ENCODE assay signal across 17 cellular contexts in genomic region chr16:30438835-30439234, GRCh38. TPM values are rescaled to one million over a fixed set of nuclear protein-coding genes. Genes with fewer than 3 reads are reported as not detected.
A peak's percentile ranks its signal among the peaks of the same experiment; 100 is the strongest.
DNase-seq lines count a peak whose midpoint lies in the region; ATAC-seq and TF ChIP-seq lines count a peak whose summit lies in the region.
"Had no signal": no experiment of that assay in that cellular context is flagged by ENCODE, and none has a peak within 500 bp of the region (broad histone marks: within the 10 kb centered on the region; RNA-seq: fewer than 3 reads in every experiment).

No MANE protein-coding gene starts in this region.

- no peaks in the 10 kb centered on the region for H3K9me3 Mint-ChIP-seq in stimulated activated effector memory CD8-positive, alpha-beta T cell treated with anti-CD3 and anti-CD28 coated beads, Interleukin-12 subunit alpha, Interleukin-12 subunit beta, amount 100 ng/mL, for 72 hours
- H3K9me3 Mint-ChIP-seq: CD14-positive monocyte; CD8-positive, alpha-beta T cell; HFFc6 had no signal

- H3K27ac ChIP-seq in DOHH2 (ENCODE audit: low read depth, low read length) (no peak overlapping the region), VCaP (peak overlapping the region; percentile 71), body of pancreas (no peak overlapping the region)

- no peaks in the 10 kb centered on the region for H3K27me3 ChIP-seq in DOHH2 (ENCODE audit: control insufficient read depth, low read length)
- no peaks in the 10 kb centered on the region for H3K27me3 ChIP-seq in body of pancreas
- H3K27me3 ChIP-seq: BE2C had no signal

- H3K27ac Mint-ChIP-seq in stimulated activated effector memory CD8-positive, alpha-beta T cell treated with anti-CD3 and anti-CD28 coated beads, Interleukin-12 subunit alpha, Interleukin-12 subunit beta, amount 100 ng/mL, for 72 hours = peak overlapping the region; percentile 41
- H3K27ac Mint-ChIP-seq: CD8-positive, alpha-beta T cell; HFFc6 had no signal

- TF ChIP-seq POLR2A in body of pancreas (IDR thresholded peaks at IDR 0.05) = no peak

- peaks cover 15% of the 10 kb centered on the region for H3K36me3 ChIP-seq in DOHH2 (ENCODE audit: control insufficient read depth, low read length)
- no peaks in the 10 kb centered on the region for H3K36me3 ChIP-seq in body of pancreas (replicated peaks in 1 of 2; ENCODE audit: insufficient read depth in 1 of 2, low read depth in 2 of 2)

- H3K4me1 Mint-ChIP-seq in stimulated activated effector memory CD8-positive, alpha-beta T cell treated with anti-CD3 and anti-CD28 coated beads, Interleukin-12 subunit alpha, Interleukin-12 subunit beta, amount 100 ng/mL, for 72 hours = peaks cover 40% of the 10 kb centered on the region

- H3K9me2 ChIP-seq in DOHH2 (replicated peaks; ENCODE audit: control insufficient read depth, low read length) = no peaks in the 10 kb centered on the region

- peaks cover 17% of the 10 kb centered on the region for H3K79me2 ChIP-seq in DOHH2 (ENCODE audit: control insufficient read depth, low read length)

- ATAC-seq in stimulated activated effector memory CD8-positive, alpha-beta T cell treated with anti-CD3 and anti-CD28 coated beads, Interleukin-12 subunit alpha, Interleukin-12 subunit beta, amount 100 ng/mL, for 72 hours = no peak
- ATAC-seq in body of pancreas = no peak
- ATAC-seq: CD8-positive, alpha-beta T cell; K562 had no signal

- DNase-seq in stimulated activated effector memory CD8-positive, alpha-beta T cell treated with anti-CD3 and anti-CD28 coated beads, Interleukin-12 subunit alpha, Interleukin-12 subunit beta, amount 100 ng/mL, for 72 hours (ENCODE audit: low spot score in 2 of 2) = no peak
- no peak for DNase-seq in activated CD8-positive, alpha-beta memory T cell treated with anti-CD3 and anti-CD28 coated beads, Interleukin-2, amount 50 U/mL, for 48 hours
- DNase-seq in SK-N-DZ (ENCODE audit: low spot score) (no peak), body of pancreas (no peak)
- DNase-seq: BE2C; CD8-positive, alpha-beta T cell; COR-L47; DMS153; DMS79 treated with DMSO at 0.1 percent for 48 hours; GDM1; HCEC 1CT; HFFc6 had no signal

- WGBS in body of pancreas, 2 donors = 87% methylated on average over 5 of the region's 5 CpGs

- H3K9me3 ChIP-seq in DOHH2 (ENCODE audit: control insufficient read depth, insufficient read depth, low read length) = no peaks in the 10 kb centered on the region
- no peaks in the 10 kb centered on the region for H3K9me3 ChIP-seq in body of pancreas
- H3K9me3 ChIP-seq: BE2C had no signal

- peaks cover 37% of the 10 kb centered on the region for H3K4me1 ChIP-seq in DOHH2 (ENCODE audit: control insufficient read depth, low read length)
- H3K4me1 ChIP-seq in body of pancreas = peaks cover 19% of the 10 kb centered on the region
- H3K4me1 ChIP-seq: BE2C had no signal

- peaks cover 8% of the 10 kb centered on the region; the same call in 1 of the 2 replicates for H4K20me1 ChIP-seq in DOHH2 (ENCODE audit: control insufficient read depth, insufficient read depth, low read depth, low read length)

- H3K36me3 Mint-ChIP-seq in stimulated activated effector memory CD8-positive, alpha-beta T cell treated with anti-CD3 and anti-CD28 coated beads, Interleukin-12 subunit alpha, Interleukin-12 subunit beta, amount 100 ng/mL, for 72 hours = peaks cover 23% of the 10 kb centered on the region

- H3F3A ChIP-seq in DOHH2 (ENCODE audit: control insufficient read depth, insufficient read depth) = peaks cover 22% of the 10 kb centered on the region

- peak overlapping the region; percentile 51; the same call in 1 of the 2 replicates for H3K4me3 ChIP-seq in DOHH2 (ENCODE audit: low read length)
- H3K4me3 ChIP-seq in body of pancreas = no peak overlapping the region
- H3K4me3 ChIP-seq: K562 had no signal

- H3K4me3 Mint-ChIP-seq in stimulated activated effector memory CD8-positive, alpha-beta T cell treated with anti-CD3 and anti-CD28 coated beads, Interleukin-12 subunit alpha, Interleukin-12 subunit beta, amount 100 ng/mL, for 72 hours = no peak overlapping the region
- H3K4me3 Mint-ChIP-seq: CD14-positive monocyte; CD8-positive, alpha-beta T cell; HFFc6 had no signal

- peak overlapping the region; percentile 66; the same call in 1 of the 2 replicates for H3K4me2 ChIP-seq in DOHH2 (ENCODE audit: low read length)

- no peak for TF ChIP-seq CTCF in DOHH2 (IDR thresholded peaks at IDR 0.05; ENCODE audit: low read depth, low read length, poor library complexity, severe bottlenecking)
- no peak for TF ChIP-seq CTCF in VCaP (conservative IDR thresholded peaks at IDR 0.05)
- TF ChIP-seq CTCF in body of pancreas (IDR thresholded peaks at IDR 0.05) = no peak

- intact Hi-C loops in body of pancreas (cut with DNase I) = no loop called here

RNA-seq across cellular contexts. Expression of gene SEPHS2, which starts 6.8 kb away (rescaled TPM):
- polyA plus RNA-seq in SK-N-DZ (2014; cell fraction: cytosol; rRNA removed) = 4.0 and 5.0 TPM in 2 replicates
- 1.1 and 8.8 TPM in 2 replicates for polyA plus RNA-seq in SK-N-DZ (2014; cell fraction: nucleus; rRNA removed)
- total RNA-seq in body of pancreas = 10 to 100 TPM; 28.0 to 29.6 TPM

RNA-seq across cellular contexts. Expression of gene DCTPP1, which starts 9.0 kb away (rescaled TPM):
- 128 and 179 TPM in 2 replicates for polyA plus RNA-seq in SK-N-DZ (2014; cell fraction: cytosol; rRNA removed)
- polyA plus RNA-seq in SK-N-DZ (2014; cell fraction: nucleus; rRNA removed) = 78.1 and 78.2 TPM in 2 replicates
- 10 to 100 TPM in 1 of 2 donors, 1 to 10 TPM in 1; 3.3 to 15.0 TPM for total RNA-seq in body of pancreas

RNA-seq across cellular contexts. Expression of gene ZNF771, which starts 31.4 kb away (rescaled TPM):
- polyA plus RNA-seq in SK-N-DZ (2014; cell fraction: cytosol; rRNA removed) = 27.7 and 40.1 TPM in 2 replicates
- 21.8 and 34.0 TPM in 2 replicates for polyA plus RNA-seq in SK-N-DZ (2014; cell fraction: nucleus; rRNA removed)
- total RNA-seq in body of pancreas = 10 to 100 TPM; 16.6 to 18.8 TPM

RNA-seq across cellular contexts. Expression of gene ITGAL, which starts 33.7 kb away (rescaled TPM):
- not detected in 2 replicates for polyA plus RNA-seq in SK-N-DZ (2014; cell fraction: cytosol; rRNA removed)
- 0.14 TPM in 1 of 2 replicates, not detected in the other for polyA plus RNA-seq in SK-N-DZ (2014; cell fraction: nucleus; rRNA removed)
- 1 to 10 TPM; 1.3 to 9.2 TPM for total RNA-seq in body of pancreas
- total RNA-seq: H1, HFFc6 had no signal
- polyA plus RNA-seq: H1 had no signal

RNA-seq across cellular contexts. Expression of gene ZNF48, which starts 43.6 kb away (rescaled TPM):
- 35.7 and 36.2 TPM in 2 replicates for polyA plus RNA-seq in SK-N-DZ (2014; cell fraction: cytosol; rRNA removed)
- polyA plus RNA-seq in SK-N-DZ (2014; cell fraction: nucleus; rRNA removed) = 28.7 and 38.1 TPM in 2 replicates
- total RNA-seq in body of pancreas = 10 to 100 TPM in 1 of 2 donors, 1 to 10 TPM in 1; 9.3 to 12.2 TPM
